ENCODE assay signal across 24 cellular contexts in the genomic region with DNA sequence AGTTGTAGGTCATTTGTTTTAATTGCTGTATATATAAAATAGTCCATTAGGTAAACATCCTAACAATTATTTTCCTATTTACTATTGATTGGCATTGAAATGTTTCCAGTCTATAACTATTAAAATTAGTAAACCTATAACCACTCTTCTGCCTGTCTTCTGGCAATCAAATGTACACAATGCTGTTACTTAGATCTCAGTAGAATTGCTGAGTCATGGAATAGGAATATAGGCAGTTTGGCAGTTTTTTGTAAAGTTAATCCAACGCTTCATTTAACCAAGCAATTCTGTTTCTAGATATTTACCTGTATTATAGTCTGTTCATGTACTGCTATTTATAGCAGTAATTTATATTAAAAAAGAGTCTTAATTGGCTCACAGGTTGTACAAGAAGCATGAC.
DNase-seq lines count a peak whose midpoint lies in the region; ATAC-seq, FAIRE-seq and TF ChIP-seq lines count a peak whose summit lies in the region.
"Had no signal": no experiment of that assay in that cellular context is flagged by ENCODE, and none has a peak within 500 bp of the region (broad histone marks: within the 10 kb centered on the region; RNA-seq: fewer than 3 reads in every experiment).

No MANE protein-coding gene starts in this region.

- no peak for TF ChIP-seq CTCF in A549 (IDR thresholded peaks at IDR 0.05)
- no peak for TF ChIP-seq CTCF in IMR-90 (conservative IDR thresholded peaks at IDR 0.05; ENCODE audit: low read depth, low read length)
- no peak for TF ChIP-seq CTCF in H1 (IDR thresholded peaks at IDR 0.05; ENCODE audit: control extremely low read depth in 1 of 3, insufficient read depth in 1 of 3, low read depth in 1 of 3, low read length in 3 of 3)

- H4K20me1 ChIP-seq in IMR-90 (ENCODE audit: insufficient read depth, low read length) = no peaks in the 10 kb centered on the region
- H4K20me1 ChIP-seq in H1 (replicated peaks in 1 of 2; ENCODE audit: control insufficient read depth in 1 of 2, insufficient read depth in 2 of 2, low read length in 2 of 2) = no peaks in the 10 kb centered on the region
- H4K20me1 ChIP-seq: BLaER1 treated with 17β-estradiol and CSF1 and Interleukin-3, amounts not matched to agents 10 nM and 100 nM had no signal

- intact Hi-C loops in IMR-90 (cut with micrococcal nuclease) = no loop called here

- no peak overlapping the region for H2AK5ac ChIP-seq in IMR-90 (ENCODE audit: low read depth, low read length)
- H2AK5ac ChIP-seq in H1 (ENCODE audit: low read depth, low read length) = no peak overlapping the region

- no peak overlapping the region for H4K8ac ChIP-seq in IMR-90 (ENCODE audit: low read depth in 2 of 2, low read length in 2 of 2)
- no peak overlapping the region for H4K8ac ChIP-seq in H1 (ENCODE audit: extremely low read depth, insufficient read depth, low read length)

- H2BK20ac ChIP-seq in IMR-90 (ENCODE audit: low read depth, low read length) = no peak overlapping the region
- no peak overlapping the region for H2BK20ac ChIP-seq in H1 (ENCODE audit: low read length)

- dilution Hi-C loops in IMR-90 (cut with HindIII; ENCODE audit: low sequenced_read_pairs, unreplicated experiment) = no loop called here

- H3K4me1 ChIP-seq in A549 (no peaks in the 10 kb centered on the region), IMR-90 (ENCODE audit: control insufficient read depth, insufficient read depth, low read length) (no peaks in the 10 kb centered on the region), H1 (replicated peaks in 1 of 4; ENCODE audit: control insufficient read depth in 3 of 4, insufficient read depth in 4 of 4, low read length in 3 of 4) (peaks cover 0 to 3% (median 0%) of the 10 kb centered on the region in 4 experiments; a peak in 1 of 7 replicates)
- H3K4me1 ChIP-seq: BLaER1 treated with 17β-estradiol and CSF1 and Interleukin-3, amounts not matched to agents 10 nM and 100 nM; Caco-2 had no signal

- TF ChIP-seq RAD21 in A549 (conservative IDR thresholded peaks at IDR 0.05 in 1 of 2, IDR thresholded peaks at IDR 0.05 in 1 of 2) (no peak), IMR-90 (IDR thresholded peaks at IDR 0.05; ENCODE audit: low read length) (no peak), H1 (IDR thresholded peaks at IDR 0.05 in 1 of 2, conservative IDR thresholded peaks at IDR 0.05 in 1 of 2; ENCODE audit: low read depth in 2 of 2, low read length in 2 of 2) (no peak)

- in situ Hi-C loops in IMR-90 (cut with MboI; ENCODE audit: low sequenced_read_pairs) = no loop called here

- H3K23ac ChIP-seq in IMR-90 (ENCODE audit: low read depth, low read length) = no peak overlapping the region
- no peak overlapping the region for H3K23ac ChIP-seq in H1 (ENCODE audit: insufficient read length)

- H2BK12ac ChIP-seq in H1 (ENCODE audit: low read depth, low read length) = no peak overlapping the region

- H4K91ac ChIP-seq in IMR-90 (ENCODE audit: insufficient read depth, low read depth, low read length) (no peak overlapping the region), H1 (replicated peaks; ENCODE audit: insufficient read length, low read length) (no peak overlapping the region)

- H3K9ac ChIP-seq in IMR-90 (ENCODE audit: low read depth, low read length) (no peak overlapping the region), H1 (replicated peaks in 1 of 4; ENCODE audit: extremely low read depth in 1 of 4, low read depth in 3 of 4, low read length in 3 of 4) (no peak overlapping the region)
- H3K9ac ChIP-seq: BLaER1 treated with 17β-estradiol and CSF1 and Interleukin-3, amounts not matched to agents 10 nM and 100 nM had no signal

- FAIRE-seq in A549 (lab: Jason Lieb, UNC) (no peak), H1 (lab: Jason Lieb, UNC) (no peak)
- FAIRE-seq: A204.1, D721Med, GM12878, GM12892, GM18507, GM19239 had no signal

- ATAC-seq in A549 = no peak
- ATAC-seq in IMR-90 (ENCODE audit: low read depth) = no peak
- no peak for ATAC-seq in GM21717 (IDR thresholded peaks at IDR 0.05; ENCODE audit: unreplicated experiment)
- ATAC-seq: CD8-positive, alpha-beta T cell; GM12878 had no signal

- TF ChIP-seq POLR2A in A549 (IDR thresholded peaks at IDR 0.05; ENCODE audit: low read length) (no peak), IMR-90 (IDR thresholded peaks at IDR 0.05; ENCODE audit: low read depth, low read length) (no peak), H1 (IDR thresholded peaks at IDR 0.05; ENCODE audit: control extremely low read depth in 1 of 2, low read depth in 2 of 2, low read length in 2 of 2) (no peak)

- H3K27me3 ChIP-seq in IMR-90 (ENCODE audit: control insufficient read depth, insufficient read depth, low read length) (no peaks in the 10 kb centered on the region), H1 (replicated peaks in 1 of 4; ENCODE audit: control insufficient read depth in 3 of 4, extremely low read depth in 1 of 4, insufficient read depth in 3 of 4, low read length in 3 of 4) (no peaks in the 10 kb centered on the region)
- H3K27me3 ChIP-seq: BLaER1 treated with 17β-estradiol and CSF1 and Interleukin-3, amounts not matched to agents 10 nM and 100 nM had no signal

- H3K23me2 ChIP-seq in H1 (ENCODE audit: low read depth, low read length) = no peaks in the 10 kb centered on the region

- H3K79me2 ChIP-seq in H1 (ENCODE audit: control insufficient read depth in 1 of 2, insufficient read depth in 2 of 2, low read length in 2 of 2) = no peaks in the 10 kb centered on the region

- H2AFZ ChIP-seq in IMR-90 (replicated peaks; ENCODE audit: low read length, poor library complexity) = no peak overlapping the region
- H2AFZ ChIP-seq in H1 (ENCODE audit: low read length) = no peak overlapping the region

- H3K14ac ChIP-seq in IMR-90 (replicated peaks; ENCODE audit: low read depth, low read length) (no peak overlapping the region), H1 (ENCODE audit: insufficient read length) (no peak overlapping the region)

- TF ChIP-seq EP300 in A549 (IDR thresholded peaks at IDR 0.05) (no peak), H1 (IDR thresholded peaks at IDR 0.05; ENCODE audit: borderline replicate concordance in 1 of 2, low read depth in 2 of 2, low read length in 2 of 2) (no peak)

- peaks cover 9% of the 10 kb centered on the region; the same call in 1 of the 3 replicates for H3K9me3 ChIP-seq in A549
- peaks cover 4% of the 10 kb centered on the region; the same call in 1 of the 2 replicates for H3K9me3 ChIP-seq in IMR-90 (ENCODE audit: control insufficient read depth, insufficient read depth, low read length)
- H3K9me3 ChIP-seq in H1 (ENCODE audit: insufficient read depth in 2 of 2, low read depth in 1 of 2, low read length in 1 of 2) = no peaks in the 10 kb centered on the region
- H3K9me3 ChIP-seq: Caco-2 had no signal

- WGBS in A549 (ENCODE audit: missing lambda C conversion rate) = 2% methylated on average over 1 of the region's 1 CpG
- no CpG with 5 or more reads among the region's 1 CpG for WGBS in IMR-90 (ENCODE audit: extremely low coverage in 2 of 2, insufficient read length in 1 of 2), 2 experiments
- 94% methylated on average over 1 of the region's 1 CpG; no CpG with 5 or more reads in 1 of the 2 experiments for WGBS in H1 (ENCODE audit: extremely low coverage in 1 of 2, insufficient coverage in 1 of 2, insufficient read length in 1 of 2, insufficient replicate concordance in 2 of 2, low coverage in 1 of 2, low lambda C conversion rate in 2 of 2, missing lambda C conversion rate in 1 of 2), 2 experiments

- H3K9me1 ChIP-seq in IMR-90 (ENCODE audit: insufficient read depth, low read length) = no peaks in the 10 kb centered on the region

- H3K18ac ChIP-seq in IMR-90 (ENCODE audit: low read depth, low read length) (no peak overlapping the region), H1 (ENCODE audit: extremely low read depth, low read length) (no peak overlapping the region)

- no peak overlapping the region for H3K27ac ChIP-seq in A549
- H3K27ac ChIP-seq in IMR-90 (ENCODE audit: insufficient read depth, low read length) = no peak overlapping the region
- H3K27ac ChIP-seq in H1 (ENCODE audit: low read depth, low read length) = no peak overlapping the region
- H3K27ac ChIP-seq: BLaER1 treated with 17β-estradiol and CSF1 and Interleukin-3, amounts not matched to agents 10 nM and 100 nM; C4-2B had no signal

- H2BK120ac ChIP-seq in IMR-90 (ENCODE audit: low read depth, low read length) (no peak overlapping the region), H1 (replicated peaks; ENCODE audit: low read depth, low read length) (no peak overlapping the region)

- POLR2A ChIA-PET in A549 (lab: Yijun Ruan, JAX) = no interaction called here
- POLR2A ChIA-PET in IMR-90 (lab: Charles Lee; ENCODE audit: unreplicated experiment) = no interaction called here
- POLR2A ChIA-PET in H1 (lab: Charles Lee; ENCODE audit: partially characterized antibody) = no interaction called here

- CTCF ChIA-PET in A549 (lab: Yijun Ruan, JAX) (no interaction called here), IMR-90 (lab: Yijun Ruan, JAX) (no interaction called here), H1 (lab: Charles Lee; ENCODE audit: partially characterized antibody) (no interaction called here)

- H3K79me1 ChIP-seq in IMR-90 (ENCODE audit: low read depth in 1 of 2, low read length in 2 of 2) (no peaks in the 10 kb centered on the region), H1 (ENCODE audit: low read depth, low read length) (no peaks in the 10 kb centered on the region)

- H2BK5ac ChIP-seq in IMR-90 (ENCODE audit: low read depth, low read length, poor library complexity, severe bottlenecking) (no peak overlapping the region), H1 (ENCODE audit: low read depth, low read length) (no peak overlapping the region)

- H3K56ac ChIP-seq in IMR-90 (ENCODE audit: extremely low read depth, insufficient read depth, low read length) = no peak overlapping the region
- H3K56ac ChIP-seq in H1 (replicated peaks; ENCODE audit: insufficient read length, low read depth, low read length) = no peak overlapping the region

- no peak for DNase-seq in A549 (ENCODE audit: low read depth in 1 of 2, low spot score in 1 of 2)
- no peak for DNase-seq in IMR-90
- DNase-seq in H1 (ENCODE audit: low read depth in 1 of 2, low spot score in 2 of 2) = no peak
- DNase-seq in SK-N-DZ (ENCODE audit: low spot score) = no peak
- DNase-seq in activated CD4-positive, alpha-beta T cell treated with anti-CD3 and anti-CD28 coated beads for 48 hours = no peak
- DNase-seq: 8988T; AML-193; Caco-2; Calu3; CD4-positive, alpha-beta T cell; CD8-positive, alpha-beta T cell; DMS79; DND-41; EL; GDM1 had no signal

- H4K5ac ChIP-seq in IMR-90 (ENCODE audit: low read depth, low read length) = no peak overlapping the region
- H4K5ac ChIP-seq in H1 (ENCODE audit: insufficient read length, low read depth, low read length) = no peak overlapping the region

- no peaks in the 10 kb centered on the region for H3K36me3 ChIP-seq in IMR-90 (ENCODE audit: control insufficient read depth, insufficient read depth, low read length)
- no peaks in the 10 kb centered on the region for H3K36me3 ChIP-seq in H1 (ENCODE audit: control insufficient read depth in 2 of 4, insufficient read depth in 4 of 4, low read length in 3 of 4)
- H3K36me3 ChIP-seq: BLaER1 treated with 17β-estradiol and CSF1 and Interleukin-3, amounts not matched to agents 10 nM and 100 nM had no signal

- H3K4me2 ChIP-seq in A549 = no peak overlapping the region
- no peak overlapping the region for H3K4me2 ChIP-seq in IMR-90 (ENCODE audit: low read depth, low read length)
- H3K4me2 ChIP-seq in H1 (ENCODE audit: insufficient read depth in 1 of 2, low read depth in 2 of 2, low read length in 2 of 2) = no peak overlapping the region
- H3K4me2 ChIP-seq: BLaER1 treated with 17β-estradiol and CSF1 and Interleukin-3, amounts not matched to agents 10 nM and 100 nM had no signal

- no peak overlapping the region for H2AK9ac ChIP-seq in IMR-90 (replicated peaks; ENCODE audit: low read depth, low read length, poor library complexity)

- H2BK15ac ChIP-seq in IMR-90 (ENCODE audit: low read depth, low read length) (no peak overlapping the region), H1 (ENCODE audit: low read length) (no peak overlapping the region)

- BruUV-seq in IMR-90 (replicated peaks; lab: Mats Ljungman, UMichigan) = no TSS peak

- H3K4me3 ChIP-seq in A549 (no peak overlapping the region), IMR-90 (ENCODE audit: insufficient read depth, low read depth, low read length) (no peak overlapping the region), H1 (ENCODE audit: extremely low read depth in 1 of 4, insufficient read depth in 2 of 4, low read depth in 3 of 4, low read length in 4 of 4) (no peak overlapping the region)
- H3K4me3 ChIP-seq: BLaER1 treated with 17β-estradiol and CSF1 and Interleukin-3, amounts not matched to agents 10 nM and 100 nM; GM12878 had no signal

- H3K4ac ChIP-seq in IMR-90 (ENCODE audit: low read depth, low read length) (no peak overlapping the region), H1 (replicated peaks; ENCODE audit: insufficient read length, low read depth, low read length) (no peak overlapping the region)
